In genomic region chr6:135853227-135853626, GRCh38 we compare ENCODE assay signal across 10 cellular contexts. TPM values are rescaled to one million over a fixed set of nuclear protein-coding genes. Genes with fewer than 3 reads are reported as not detected.
A peak's percentile ranks its signal among the peaks of the same experiment; 100 is the strongest.
DNase-seq lines count a peak whose midpoint lies in the region; ATAC-seq and TF ChIP-seq lines count a peak whose summit lies in the region.
"Had no signal": no experiment of that assay in that cellular context is flagged by ENCODE, and none has a peak within 500 bp of the region (broad histone marks: within the 10 kb centered on the region; RNA-seq: fewer than 3 reads in every experiment).

No MANE protein-coding gene starts in this region.

- H3K27ac ChIP-seq in cardiac muscle cell, result no peak overlapping the region
- peak overlapping the region; percentile 55 for H3K27ac ChIP-seq in cingulate gyrus (ENCODE audit: low read depth, low read length)
- H3K27ac ChIP-seq in muscle layer of duodenum (ENCODE audit: low read length), result peak overlapping the region; percentile 7
- no peak overlapping the region for H3K27ac ChIP-seq in urinary bladder (ENCODE audit: low read depth)

- intact Hi-C loops in Right ventricle myocardium inferior (cut with DNase I), result loop anchor here (5.0 kb wide), 1 partner anchor 49 kb away; no protein-coding TSS in a partner anchor

- no peak overlapping the region for H3K4me3 ChIP-seq in cardiac muscle cell
- H3K4me3 ChIP-seq in muscle layer of duodenum (ENCODE audit: low read depth in 1 of 2, low read length in 2 of 2), result peak overlapping the region; percentile 49 to 55
- H3K4me3 ChIP-seq in urinary bladder (ENCODE audit: low read depth, low read length), result peak overlapping the region; percentile 57

- peak in 1 of 2 donors; percentile 81 for DNase-seq in cardiac muscle cell (ENCODE audit: low read depth in 1 of 2, low spot score in 1 of 2)
- DNase-seq in Right ventricle myocardium inferior (ENCODE audit: missing footprints), result no peak
- DNase-seq in KBM-7, result no peak
- DNase-seq: activated CD4-positive, alpha-beta memory T cell treated with anti-CD3 and anti-CD28 coated beads for 36 hours; stimulated activated CD4-positive, alpha-beta T cell treated with anti-CD3 and anti-CD28 coated beads, Interleukin-2, amount 100 ng/mL, for 24 hours had no signal

- in situ Hi-C loops in KBM-7 (cut with MboI; ENCODE audit: low pct_unique_long_range_greater_than_20kb, low sequenced_read_pairs), result no loop called here

- H3K9me3 ChIP-seq in cardiac muscle cell (ENCODE audit: low read depth) (no peaks in the 10 kb centered on the region), muscle layer of duodenum (ENCODE audit: control insufficient read depth in 1 of 2, low read length in 2 of 2) (no peaks in the 10 kb centered on the region)

- ATAC-seq in Right ventricle myocardium inferior, result no peak
- no peak for ATAC-seq in HG03045 (IDR thresholded peaks at IDR 0.05; ENCODE audit: unreplicated experiment)
- ATAC-seq in GM18511 (IDR thresholded peaks at IDR 0.05; ENCODE audit: unreplicated experiment), result no peak

- H3K36me3 ChIP-seq in cardiac muscle cell, result no peaks in the 10 kb centered on the region
- H3K36me3 ChIP-seq in muscle layer of duodenum (ENCODE audit: control insufficient read depth in 1 of 2, insufficient read depth in 2 of 2, low read length in 2 of 2), result no peaks in the 10 kb centered on the region
- no peaks in the 10 kb centered on the region for H3K36me3 ChIP-seq in urinary bladder (ENCODE audit: insufficient read depth)

- 19% methylated on average over 5 of the region's 5 CpGs for WGBS in urinary bladder

- no peaks in the 10 kb centered on the region for H3K4me1 ChIP-seq in cardiac muscle cell (ENCODE audit: low read depth)
- no peaks in the 10 kb centered on the region for H3K4me1 ChIP-seq in muscle layer of duodenum (ENCODE audit: control insufficient read depth in 1 of 2, insufficient read depth in 2 of 2, low read length in 2 of 2)
- H3K4me1 ChIP-seq in urinary bladder (ENCODE audit: insufficient read depth), result peaks cover 2% of the 10 kb centered on the region

- peak; percentile 20 for TF ChIP-seq CTCF in cardiac muscle cell (IDR thresholded peaks at IDR 0.05; ENCODE audit: low read depth, low read length)

- no peaks in the 10 kb centered on the region for H3K27me3 ChIP-seq in cardiac muscle cell
- no peaks in the 10 kb centered on the region for H3K27me3 ChIP-seq in muscle layer of duodenum (ENCODE audit: low read depth, low read length)

RNA-seq across cellular contexts. Expression of gene PDE7B, which starts 1.7 kb away (rescaled TPM):
- 0.04 and 0.60 TPM in 2 replicates for total RNA-seq in cardiac muscle cell
- polyA plus RNA-seq in cardiac muscle cell, result 0.04 and 0.72 TPM in 2 replicates
- total RNA-seq in Right ventricle myocardium inferior, result 18.7 TPM
- total RNA-seq in urinary bladder, result 34.2 TPM
- 9.3 TPM for polyA plus RNA-seq in urinary bladder

Comparison
In these comparisons a context has a peak if more than half of its experiments do, and no peak if none do; other contexts are left out.
1. RNA of gene PDE7B, which starts 1.7 kb away (total RNA-seq): 34.2 TPM in urinary bladder (single experiment) and 18.7 TPM in Right ventricle myocardium inferior (single experiment); 0.04 to 0.60 TPM in cardiac muscle cell; every median in the first group is over 10 times any median in the second.
2. H3K27ac ChIP-seq: peak in cingulate gyrus (single experiment) and muscle layer of duodenum (single experiment); none in cardiac muscle cell (single experiment) and urinary bladder (single experiment).